18 cellular contexts compared by ENCODE assay signal in genomic region chr11:127063191-127063590, GRCh38.
"Had no signal": no experiment of that assay in that cellular context is flagged by ENCODE, and none has a peak within 500 bp of the region (broad histone marks: within the 10 kb centered on the region; RNA-seq: fewer than 3 reads in every experiment).

No MANE protein-coding gene starts in this region.

- H3K4me1 Mint-ChIP-seq: naive B cell; stimulated activated naive B cell treated with anti-CD40 and anti-IgM and Interleukin-4, amounts not matched to agents 10 μg/mL and 1 μg/mL and 100 μg/mL, for 72 hours; stimulated activated naive CD8-positive, alpha-beta T cell treated with anti-CD3 and anti-CD28 coated beads, Interleukin-15, amount 100 ng/mL, for 72 hours had no signal

- DNase-seq: cortex of kidney; dorsolateral prefrontal cortex; effector CD8-positive, alpha-beta T cell; foreskin melanocyte; head of caudate nucleus; kidney; left colon; left ventricle myocardium superior; mesendoderm; naive B cell; ovary; sigmoid colon; stimulated activated CD4-positive, alpha-beta T cell treated with anti-CD3 and anti-CD28 coated beads, Interleukin-2, amount 100 ng/mL, for 24 hours; stimulated activated CD4-positive, alpha-beta T cell treated with anti-CD3 and anti-CD28 coated beads, Interleukin-4, amount 100 ng/mL, for 4 hours; stimulated activated naive B cell treated with anti-CD40 and anti-IgM and Interleukin-4, amounts not matched to agents 10 μg/mL and 1 μg/mL and 100 μg/mL, for 72 hours; stimulated activated naive CD8-positive, alpha-beta T cell treated with anti-CD3 and anti-CD28 coated beads, Interleukin-15, amount 100 ng/mL, for 72 hours; testis; upper lobe of right lung had no signal

- H3K27me3 Mint-ChIP-seq: naive B cell; stimulated activated naive B cell treated with anti-CD40 and anti-IgM and Interleukin-4, amounts not matched to agents 10 μg/mL and 1 μg/mL and 100 μg/mL, for 72 hours; stimulated activated naive CD8-positive, alpha-beta T cell treated with anti-CD3 and anti-CD28 coated beads, Interleukin-15, amount 100 ng/mL, for 72 hours had no signal

- ATAC-seq: left colon; left ventricle myocardium superior; stimulated activated naive B cell treated with anti-CD40 and anti-IgM and Interleukin-4, amounts not matched to agents 10 μg/mL and 1 μg/mL and 100 μg/mL, for 72 hours; stimulated activated naive CD8-positive, alpha-beta T cell treated with anti-CD3 and anti-CD28 coated beads, Interleukin-15, amount 100 ng/mL, for 72 hours; upper lobe of right lung had no signal

- H3K9me3 Mint-ChIP-seq: stimulated activated naive B cell treated with anti-CD40 and anti-IgM and Interleukin-4, amounts not matched to agents 10 μg/mL and 1 μg/mL and 100 μg/mL, for 72 hours; stimulated activated naive CD8-positive, alpha-beta T cell treated with anti-CD3 and anti-CD28 coated beads, Interleukin-15, amount 100 ng/mL, for 72 hours had no signal

- H3K4me3 Mint-ChIP-seq: naive B cell; stimulated activated naive B cell treated with anti-CD40 and anti-IgM and Interleukin-4, amounts not matched to agents 10 μg/mL and 1 μg/mL and 100 μg/mL, for 72 hours; stimulated activated naive CD8-positive, alpha-beta T cell treated with anti-CD3 and anti-CD28 coated beads, Interleukin-15, amount 100 ng/mL, for 72 hours had no signal

- H3K36me3 Mint-ChIP-seq: naive B cell; stimulated activated naive B cell treated with anti-CD40 and anti-IgM and Interleukin-4, amounts not matched to agents 10 μg/mL and 1 μg/mL and 100 μg/mL, for 72 hours had no signal

- H3K27ac Mint-ChIP-seq: naive B cell; stimulated activated naive B cell treated with anti-CD40 and anti-IgM and Interleukin-4, amounts not matched to agents 10 μg/mL and 1 μg/mL and 100 μg/mL, for 72 hours; stimulated activated naive CD8-positive, alpha-beta T cell treated with anti-CD3 and anti-CD28 coated beads, Interleukin-15, amount 100 ng/mL, for 72 hours had no signal
